Comparison of ENCODE assay signal across 15 cellular contexts in genomic region chr18:70293166-70293565, GRCh38. TPM values are rescaled to one million over a fixed set of nuclear protein-coding genes. Genes with fewer than 3 reads are reported as not detected.
DNase-seq lines count a peak whose midpoint lies in the region; ATAC-seq and TF ChIP-seq lines count a peak whose summit lies in the region.
"Had no signal": no experiment of that assay in that cellular context is flagged by ENCODE, and none has a peak within 500 bp of the region (broad histone marks: within the 10 kb centered on the region; RNA-seq: fewer than 3 reads in every experiment).

No MANE protein-coding gene starts in this region.

- H3K4me3 ChIP-seq in MM.1S (ENCODE audit: low read length) (no peak overlapping the region), smooth muscle cell (no peak overlapping the region)
- H3K4me3 ChIP-seq: SJSA1 had no signal

- no peaks in the 10 kb centered on the region for H3K9me3 ChIP-seq in MM.1S (replicated peaks; ENCODE audit: insufficient read depth, low read length)
- no peaks in the 10 kb centered on the region for H3K9me3 ChIP-seq in smooth muscle cell (replicated peaks; ENCODE audit: low read depth)
- H3K9me3 ChIP-seq: SJSA1 had no signal

- H3K36me3 Mint-ChIP-seq in activated naive CD8-positive, alpha-beta T cell treated with anti-CD3 and anti-CD28 coated beads, Interleukin-2, amount 50 U/mL, for 24 hours (ENCODE audit: low read depth): no peaks in the 10 kb centered on the region
- H3K36me3 Mint-ChIP-seq in activated naive CD8-positive, alpha-beta T cell treated with anti-CD3 and anti-CD28 coated beads for 36 hours: no peaks in the 10 kb centered on the region
- H3K36me3 Mint-ChIP-seq: natural killer cell treated with Interleukin-12 subunit alpha and Interleukin-12 subunit beta and Interleukin-15 and Interleukin-18, amount 100 ng/mL, for 72 hours had no signal

- DNase-seq in activated naive CD8-positive, alpha-beta T cell treated with anti-CD3 and anti-CD28 coated beads, Interleukin-2, amount 50 U/mL, for 24 hours: no peak
- no peak for DNase-seq in activated naive CD8-positive, alpha-beta T cell treated with anti-CD3 and anti-CD28 coated beads for 36 hours
- DNase-seq in MM.1S (no peak), erythroblast (lab: John Stamatoyannopoulos, UW) (peak; percentile 64 to 78), smooth muscle cell (lab: John Stamatoyannopoulos, UW; ENCODE audit: unreplicated experiment) (no peak), AG08395 (ENCODE audit: low spot score) (no peak)
- no peak for DNase-seq in activated CD8-positive, alpha-beta memory T cell treated with anti-CD3 and anti-CD28 coated beads, Interleukin-2, amount 50 U/mL, for 48 hours
- DNase-seq: activated effector memory CD4-positive, alpha-beta T cell treated with Interleukin-2 at 50 U/mL for 16 hours; central memory CD4-positive, alpha-beta T cell; islet precursor cell; NCI-H1092 treated with DMSO at 0.1 percent for 48 hours; NCI-H446 treated with DMSO at 0.1 percent for 48 hours had no signal

- H3K27me3 Mint-ChIP-seq in activated naive CD8-positive, alpha-beta T cell treated with anti-CD3 and anti-CD28 coated beads, Interleukin-2, amount 50 U/mL, for 24 hours: peaks cover 41% of the 10 kb centered on the region
- peaks cover 40% of the 10 kb centered on the region for H3K27me3 Mint-ChIP-seq in activated naive CD8-positive, alpha-beta T cell treated with anti-CD3 and anti-CD28 coated beads for 36 hours

- 0 out of 2 replicates have a peak overlapping the region, but pooled peaks have one; percentile 12 for H3K4me2 ChIP-seq in MM.1S (ENCODE audit: low read depth, low read length)
- H3K4me2 ChIP-seq in smooth muscle cell: peak overlapping the region; percentile 40

- H3K27me3 ChIP-seq in MM.1S (replicated peaks; ENCODE audit: insufficient read depth, low read length): no peaks in the 10 kb centered on the region
- no peaks in the 10 kb centered on the region for H3K27me3 ChIP-seq in smooth muscle cell (ENCODE audit: low read depth)
- H3K27me3 ChIP-seq: SJSA1 had no signal

- H3K4me1 ChIP-seq in MM.1S (ENCODE audit: low read length) (peaks cover 17% of the 10 kb centered on the region), smooth muscle cell (ENCODE audit: low read depth) (peaks cover 38% of the 10 kb centered on the region)

- WGBS in smooth muscle cell (ENCODE audit: low lambda C conversion rate): 43% methylated on average over 3 of the region's 3 CpGs

- H3K79me2 ChIP-seq in MM.1S (ENCODE audit: low read length): peaks cover 79% of the 10 kb centered on the region
- peaks cover 86% of the 10 kb centered on the region for H3K79me2 ChIP-seq in smooth muscle cell (ENCODE audit: low read depth)

- peak; percentile 44 for ATAC-seq in activated naive CD8-positive, alpha-beta T cell treated with anti-CD3 and anti-CD28 coated beads, Interleukin-2, amount 50 U/mL, for 24 hours
- ATAC-seq in GM21447 (IDR thresholded peaks at IDR 0.05; ENCODE audit: unreplicated experiment): no peak
- ATAC-seq: natural killer cell treated with Interleukin-12 subunit alpha and Interleukin-12 subunit beta and Interleukin-15 and Interleukin-18, amount 100 ng/mL, for 72 hours had no signal

- H3K9me3 Mint-ChIP-seq in activated naive CD8-positive, alpha-beta T cell treated with anti-CD3 and anti-CD28 coated beads, Interleukin-2, amount 50 U/mL, for 24 hours: no peaks in the 10 kb centered on the region
- no peaks in the 10 kb centered on the region for H3K9me3 Mint-ChIP-seq in activated naive CD8-positive, alpha-beta T cell treated with anti-CD3 and anti-CD28 coated beads for 36 hours
- H3K9me3 Mint-ChIP-seq: natural killer cell treated with Interleukin-12 subunit alpha and Interleukin-12 subunit beta and Interleukin-15 and Interleukin-18, amount 100 ng/mL, for 72 hours had no signal

- no peaks in the 10 kb centered on the region for H3K9me2 ChIP-seq in MM.1S (replicated peaks; ENCODE audit: insufficient read depth, low read length)

- peaks cover 3% of the 10 kb centered on the region; the same call in 1 of the 2 replicates for H4K20me1 ChIP-seq in MM.1S (ENCODE audit: insufficient read depth, low read length)
- peaks cover 86% of the 10 kb centered on the region for H4K20me1 ChIP-seq in smooth muscle cell (ENCODE audit: low read depth)

- no peaks in the 10 kb centered on the region for H3F3A ChIP-seq in MM.1S (ENCODE audit: insufficient read depth, low read length)
- H3F3A ChIP-seq in smooth muscle cell (ENCODE audit: low read depth): peaks cover 3% of the 10 kb centered on the region

- H3K4me1 Mint-ChIP-seq in activated naive CD8-positive, alpha-beta T cell treated with anti-CD3 and anti-CD28 coated beads, Interleukin-2, amount 50 U/mL, for 24 hours: peaks cover 4% of the 10 kb centered on the region
- peaks cover 7% of the 10 kb centered on the region for H3K4me1 Mint-ChIP-seq in activated naive CD8-positive, alpha-beta T cell treated with anti-CD3 and anti-CD28 coated beads for 36 hours

- H2AFZ ChIP-seq in MM.1S (ENCODE audit: low read length) (no peak overlapping the region), smooth muscle cell (ENCODE audit: low read depth) (no peak overlapping the region)

- H3K9ac ChIP-seq in MM.1S (ENCODE audit: low read length): no peak overlapping the region
- H3K9ac ChIP-seq in smooth muscle cell (ENCODE audit: low read depth): no peak overlapping the region

- no peaks in the 10 kb centered on the region for H3K36me3 ChIP-seq in MM.1S (replicated peaks; ENCODE audit: insufficient read depth, low read length)
- H3K36me3 ChIP-seq in smooth muscle cell (ENCODE audit: low read depth): no peaks in the 10 kb centered on the region

- H3K4me3 Mint-ChIP-seq in activated naive CD8-positive, alpha-beta T cell treated with anti-CD3 and anti-CD28 coated beads, Interleukin-2, amount 50 U/mL, for 24 hours: no peak overlapping the region
- H3K4me3 Mint-ChIP-seq in activated naive CD8-positive, alpha-beta T cell treated with anti-CD3 and anti-CD28 coated beads for 36 hours: no peak overlapping the region
- H3K4me3 Mint-ChIP-seq: natural killer cell treated with Interleukin-12 subunit alpha and Interleukin-12 subunit beta and Interleukin-15 and Interleukin-18, amount 100 ng/mL, for 72 hours had no signal

- TF ChIP-seq POLR2A in erythroblast (IDR thresholded peaks at IDR 0.05; ENCODE audit: low read length): no peak

- H3K27ac Mint-ChIP-seq in activated naive CD8-positive, alpha-beta T cell treated with anti-CD3 and anti-CD28 coated beads, Interleukin-2, amount 50 U/mL, for 24 hours: no peak overlapping the region
- H3K27ac Mint-ChIP-seq in activated naive CD8-positive, alpha-beta T cell treated with anti-CD3 and anti-CD28 coated beads for 36 hours: no peak overlapping the region
- H3K27ac Mint-ChIP-seq: natural killer cell treated with Interleukin-12 subunit alpha and Interleukin-12 subunit beta and Interleukin-15 and Interleukin-18, amount 100 ng/mL, for 72 hours had no signal

- H3K27ac ChIP-seq in MM.1S (ENCODE audit: low read length) (no peak overlapping the region), smooth muscle cell (ENCODE audit: low read depth) (no peak overlapping the region)
- H3K27ac ChIP-seq: SJSA1 had no signal

- TF ChIP-seq CTCF in MM.1S (IDR thresholded peaks at IDR 0.05; ENCODE audit: low read length) (no peak), smooth muscle cell (IDR thresholded peaks at IDR 0.05; ENCODE audit: borderline replicate concordance, insufficient read depth, poor library complexity, severe bottlenecking) (no peak)

RNA-seq across cellular contexts. Expression of gene SOCS6, which starts 4.3 kb away (rescaled TPM):
- 1 to 10 TPM; 2.1 to 2.2 TPM for total RNA-seq in activated naive CD8-positive, alpha-beta T cell treated with anti-CD3 and anti-CD28 coated beads for 36 hours
- 29.6 and 38.0 TPM in 2 replicates for total RNA-seq in smooth muscle cell
- polyA plus RNA-seq in smooth muscle cell: 8.5 and 14.3 TPM in 2 replicates

Comparison
In these comparisons a context has a peak if more than half of its experiments do, and no peak if none do; other contexts are left out.
1. DNase-seq: peak in erythroblast (2 of 2); none in activated naive CD8-positive, alpha-beta T cell treated with anti-CD3 and anti-CD28 coated beads, Interleukin-2, amount 50 U/mL, for 24 hours (single experiment), activated naive CD8-positive, alpha-beta T cell treated with anti-CD3 and anti-CD28 coated beads for 36 hours (single experiment), MM.1S (single experiment), smooth muscle cell (single experiment), activated CD8-positive, alpha-beta memory T cell treated with anti-CD3 and anti-CD28 coated beads, Interleukin-2, amount 50 U/mL, for 48 hours (single experiment) and AG08395 (single experiment).